Comparison of ENCODE assay signal across 14 cellular contexts in genomic region chr9:109537288-109537687, GRCh38. TPM values are rescaled to one million over a fixed set of nuclear protein-coding genes. Genes with fewer than 3 reads are reported as not detected.
DNase-seq lines count a peak whose midpoint lies in the region; FAIRE-seq and TF ChIP-seq lines count a peak whose summit lies in the region.
"Had no signal": no experiment of that assay in that cellular context is flagged by ENCODE, and none has a peak within 500 bp of the region (broad histone marks: within the 10 kb centered on the region; RNA-seq: fewer than 3 reads in every experiment).

No MANE protein-coding gene starts in this region.

- peak overlapping the region; percentile 68 for H3K4me2 ChIP-seq in PC-9

- H3F3A ChIP-seq in PC-9 (ENCODE audit: insufficient read depth, low read depth) = peaks cover 23% of the 10 kb centered on the region

- peak overlapping the region; percentile 78 for H3K27ac ChIP-seq in PC-9
- H3K27ac ChIP-seq in esophagus (ENCODE audit: low read depth in 2 of 2, low read length in 1 of 2) = peak overlapping the region; percentile 67 to 79
- peak overlapping the region; percentile 83 for H3K27ac ChIP-seq in suprapubic skin
- H3K27ac ChIP-seq: 22Rv1 had no signal

- no peak overlapping the region for H2AFZ ChIP-seq in PC-9

- H3K4me3 ChIP-seq in PC-9 = peak overlapping the region; percentile 38; the same call in 1 of the 2 replicates
- H3K4me3 ChIP-seq in esophagus (ENCODE audit: low read depth in 1 of 2, low read length in 2 of 2) = peak overlapping the region in 1 of 2 donors; percentile 34
- peak overlapping the region; percentile 30 for H3K4me3 ChIP-seq in suprapubic skin

- H3K9me3 ChIP-seq in PC-9 (ENCODE audit: insufficient read depth, low read depth) (no peaks in the 10 kb centered on the region), esophagus (ENCODE audit: control insufficient read depth in 2 of 2, insufficient read depth in 1 of 2, low read depth in 1 of 2, low read length in 1 of 2) (peaks cover 0 to 3% of the 10 kb centered on the region in 2 donors), suprapubic skin (no peaks in the 10 kb centered on the region)

- POLR2A ChIA-PET in PC-9 (lab: Charles Lee; ENCODE audit: unreplicated experiment) = no interaction called here

- CTCF ChIA-PET in PC-9 (lab: Charles Lee) = no interaction called here

- DNase-seq in DMS79 treated with DMSO at 0.1 percent for 48 hours (lab: John Stamatoyannopoulos, UW) = peak; percentile 12
- no peak for DNase-seq in DMS79 (lab: John Stamatoyannopoulos, UW)
- DNase-seq in PC-9 = no peak
- DNase-seq in suprapubic skin (ENCODE audit: low spot score in 2 of 2) = no peak
- no peak for DNase-seq in NCI-H82 (lab: John Stamatoyannopoulos, UW)
- DNase-seq in DMS 273 treated with DMSO at 0.1 percent for 48 hours (lab: John Stamatoyannopoulos, UW) = no peak
- no peak for DNase-seq in RCC 7860 (ENCODE audit: low spot score)
- DNase-seq: CD8-positive, alpha-beta T cell; EL had no signal

- no peak for TF ChIP-seq CTCF in PC-9 (conservative IDR thresholded peaks at IDR 0.05)
- TF ChIP-seq CTCF in suprapubic skin (IDR thresholded peaks at IDR 0.05) = no peak

- intact Hi-C loops in PC-9 (cut with micrococcal nuclease; ENCODE audit: unreplicated experiment) = no loop called here

- H4K20me1 ChIP-seq in PC-9 (ENCODE audit: insufficient read depth) = no peaks in the 10 kb centered on the region

- no peak for TF ChIP-seq POLR2A in suprapubic skin (IDR thresholded peaks at IDR 0.05)

- no peaks in the 10 kb centered on the region for H3K79me2 ChIP-seq in PC-9 (ENCODE audit: low read depth)

- no peak for TF ChIP-seq EP300 in suprapubic skin (IDR thresholded peaks at IDR 0.05)

- no peak for FAIRE-seq in RCC 7860 (lab: Jason Lieb, UNC)
- FAIRE-seq: D721Med, GM18507 had no signal

- no peaks in the 10 kb centered on the region for H3K9me2 ChIP-seq in PC-9 (ENCODE audit: insufficient read depth)

- WGBS in esophagus, 2 donors = 35 to 50% methylated on average over 6 of the region's 6 CpGs
- 38% methylated on average over 6 of the region's 6 CpGs for WGBS in suprapubic skin

- BruUV-seq in PC-9 (replicated peaks; lab: Mats Ljungman, UMichigan) = no TSS peak

- H3K27me3 ChIP-seq in PC-9 (ENCODE audit: insufficient read depth, low read depth) (no peaks in the 10 kb centered on the region), esophagus (ENCODE audit: control insufficient read depth in 1 of 2, insufficient read depth in 2 of 2, low read length in 2 of 2) (no peaks in the 10 kb centered on the region), suprapubic skin (peaks cover 3% of the 10 kb centered on the region)

- H3K36me3 ChIP-seq in PC-9 (ENCODE audit: low read depth) (no peaks in the 10 kb centered on the region), esophagus (ENCODE audit: control insufficient read depth in 2 of 2, insufficient read depth in 2 of 2, low read length in 1 of 2) (no peaks in the 10 kb centered on the region), suprapubic skin (no peaks in the 10 kb centered on the region)

- H3K4me1 ChIP-seq in PC-9 (replicated peaks; ENCODE audit: insufficient read depth) = peaks cover 35% of the 10 kb centered on the region
- H3K4me1 ChIP-seq in esophagus (ENCODE audit: control insufficient read depth in 2 of 2, insufficient read depth in 2 of 2, low read length in 1 of 2) = no peaks in the 10 kb centered on the region
- H3K4me1 ChIP-seq in suprapubic skin = peaks cover 13% of the 10 kb centered on the region

RNA-seq across cellular contexts. Expression of gene PTPN3, which starts 39.2 kb away (rescaled TPM):
- 19.0 and 20.2 TPM in 2 replicates for total RNA-seq in PC-9 (2021)
- polyA plus RNA-seq in esophagus = 10 to 100 TPM; 14.7 to 29.2 TPM
- 10 to 100 TPM; 31.6 to 64.0 (median 38.7) TPM for total RNA-seq in suprapubic skin
- total RNA-seq: CD8-positive, alpha-beta T cell; OCI-LY7 had no signal
